27 cellular contexts compared by ENCODE assay signal in genomic region chr5:88459971-88460370, GRCh38.
"Had no signal": no experiment of that assay in that cellular context is flagged by ENCODE, and none has a peak within 500 bp of the region (broad histone marks: within the 10 kb centered on the region; RNA-seq: fewer than 3 reads in every experiment).

No MANE protein-coding gene starts in this region.

- H3K4me3 ChIP-seq: neural progenitor cell, ovary, psoas muscle, right lobe of liver, sigmoid colon, suprapubic skin, testis, tibial artery, upper lobe of left lung, vagina had no signal

- H2AFZ ChIP-seq: neural progenitor cell, parathyroid adenoma had no signal

- H3K4me1 ChIP-seq: neural progenitor cell, parathyroid adenoma, psoas muscle, right lobe of liver, sigmoid colon, suprapubic skin, testis, tibial artery, upper lobe of left lung, vagina had no signal

- H3K9me3 ChIP-seq: ovary, psoas muscle, right lobe of liver, sigmoid colon, suprapubic skin, testis, tibial artery, upper lobe of left lung, vagina had no signal

- H3K9ac ChIP-seq: neural progenitor cell, parathyroid adenoma had no signal

- H3K27ac ChIP-seq: neural progenitor cell, ovary, parathyroid adenoma, psoas muscle, right lobe of liver, sigmoid colon, suprapubic skin, testis, tibial artery, upper lobe of left lung, vagina had no signal

- H3K4me2 ChIP-seq: neural progenitor cell had no signal

- DNase-seq: natural killer cell; occipital lobe; ovary; posterior cingulate gyrus; psoas muscle; right cardiac atrium; right lobe of liver; sigmoid colon; small intestine; stimulated activated CD4-positive, alpha-beta T cell treated with anti-CD3 and anti-CD28 coated beads, Interleukin-15, amount 100 ng/mL, for 24 hours; stimulated activated CD4-positive, alpha-beta T cell treated with anti-CD3 and anti-CD28 coated beads, Interleukin-2, amount 100 ng/mL, for 24 hours; stimulated activated CD4-positive, alpha-beta T cell treated with anti-CD3 and anti-CD28 coated beads, Interleukin-2, amount 100 ng/mL, for 48 hours; stimulated activated CD4-positive, alpha-beta T cell treated with anti-CD3 and anti-CD28 coated beads, Interleukin-4, amount 100 ng/mL, for 24 hours; stimulated activated naive B cell treated with anti-CD40 and anti-IgM and Interleukin-4, amounts not matched to agents 10 μg/mL and 1 μg/mL and 100 μg/mL, for 72 hours; stimulated activated naive CD4-positive, alpha-beta T cell treated with Interleukin-2 at 50 U/mL for 16 hours; stimulated activated naive CD8-positive, alpha-beta T cell treated with anti-CD3 and anti-CD28 coated beads, Interleukin-15, amount 100 ng/mL, for 72 hours; substantia nigra; testis; tibial artery; trophoblast cell; upper lobe of left lung had no signal

- H3K79me2 ChIP-seq: parathyroid adenoma had no signal

- H3K27me3 ChIP-seq: neural progenitor cell, ovary, right lobe of liver, sigmoid colon, suprapubic skin, testis, tibial artery, upper lobe of left lung, vagina had no signal

- FAIRE-seq: small intestine, urothelium cell line had no signal

- H3K36me3 ChIP-seq: neural progenitor cell, ovary, right lobe of liver, sigmoid colon, suprapubic skin, tibial artery, upper lobe of left lung, vagina had no signal

- ATAC-seq: natural killer cell; psoas muscle; right cardiac atrium; right lobe of liver; stimulated activated effector memory CD8-positive, alpha-beta T cell treated with anti-CD3 and anti-CD28 coated beads, Interleukin-12 subunit alpha, Interleukin-12 subunit beta, amount 100 ng/mL, for 72 hours; stimulated activated naive B cell treated with anti-CD40 and anti-IgM and Interleukin-4, amounts not matched to agents 10 μg/mL and 1 μg/mL and 100 μg/mL, for 72 hours; stimulated activated naive CD8-positive, alpha-beta T cell treated with anti-CD3 and anti-CD28 coated beads, Interleukin-15, amount 100 ng/mL, for 72 hours had no signal
